In the genomic region with DNA sequence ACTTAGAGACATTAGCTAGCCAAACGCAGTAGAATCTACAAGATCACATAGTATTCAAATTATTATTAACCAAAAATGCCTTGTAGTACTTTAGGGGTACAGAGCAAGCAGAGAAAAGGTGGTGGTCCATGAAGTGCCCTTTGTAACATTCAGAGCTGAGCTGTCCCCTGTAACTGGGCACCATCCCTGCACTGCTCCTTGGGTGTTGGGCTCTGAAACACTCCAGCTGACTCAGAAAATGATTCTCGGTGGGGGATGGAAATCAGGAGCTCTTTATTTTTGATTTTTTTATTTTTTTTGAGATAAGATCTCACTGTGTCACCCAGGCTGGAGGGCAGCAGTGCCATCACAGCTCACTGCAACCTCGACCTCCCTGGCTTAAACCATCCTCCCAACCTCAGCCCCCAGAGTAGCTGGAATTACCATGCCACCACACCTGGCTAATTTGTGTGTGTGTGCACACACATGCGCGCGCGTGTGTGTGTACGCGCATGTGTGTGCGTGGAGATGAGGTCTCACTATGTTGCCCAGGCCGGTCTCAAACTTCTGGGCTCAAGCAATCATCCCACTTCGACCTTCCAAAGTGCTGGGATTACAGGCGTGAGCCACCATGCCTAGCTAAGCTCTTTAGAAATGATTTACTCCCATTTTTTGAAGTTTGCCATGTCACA, we compare ENCODE assay signal across 1 cellular context.
TF ChIP-seq lines count a peak whose summit lies in the region.

No MANE protein-coding gene starts in this region.

TF ChIP-seq in HepG2, 621 proteins besides CTCF, POLR2A, EP300 and RAD21:
- TF ChIP-seq ZBTB33 (CRISPR knock-in tag; IDR thresholded peaks at IDR 0.05) = 0 out of 2 replicates have a peak, but pooled peaks have one; percentile 37
